In the genomic region with DNA sequence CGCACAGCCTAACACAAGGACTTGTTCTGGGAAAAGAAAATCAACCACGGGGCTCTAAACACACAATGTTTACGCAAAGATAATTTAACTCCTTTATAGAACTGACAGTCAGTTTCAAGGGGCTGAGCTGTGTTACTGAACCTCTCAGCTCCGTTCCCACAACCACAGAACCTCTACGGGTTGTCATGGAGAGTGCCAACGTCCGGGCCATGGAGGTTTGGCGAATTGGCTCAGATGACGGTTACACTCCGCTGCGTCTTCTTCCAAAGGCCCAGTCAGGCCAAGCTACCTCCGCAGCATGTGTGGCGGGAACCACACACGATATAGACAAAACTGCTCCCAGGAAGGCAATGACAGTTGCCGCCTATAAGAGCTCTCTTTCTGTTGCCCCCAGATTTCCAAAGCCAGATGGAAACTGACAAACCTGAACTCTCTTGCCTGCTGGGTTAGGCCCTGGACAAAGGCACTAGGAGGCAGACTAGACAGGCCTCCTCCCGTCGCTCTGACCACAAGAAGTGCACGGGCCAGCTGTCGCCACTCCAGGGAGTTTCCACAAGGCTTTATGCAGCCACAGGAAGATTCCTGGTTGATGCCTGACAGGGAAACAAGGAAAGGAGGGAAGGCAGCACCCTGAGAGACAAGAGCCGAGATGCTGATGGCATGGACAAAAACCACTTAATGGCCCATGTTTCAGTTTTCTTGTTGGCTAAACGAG, we compare ENCODE assay signal across 10 cellular contexts. TPM values are rescaled to one million over a fixed set of nuclear protein-coding genes. Genes with fewer than 3 reads are reported as not detected.
DNase-seq lines count a peak whose midpoint lies in the region; ATAC-seq, FAIRE-seq and TF ChIP-seq lines count a peak whose summit lies in the region.
"Had no signal": no experiment of that assay in that cellular context is flagged by ENCODE, and none has a peak within 500 bp of the region (broad histone marks: within the 10 kb centered on the region; RNA-seq: fewer than 3 reads in every experiment).

No MANE protein-coding gene starts in this region.

- peaks cover 41 to 47% of the 10 kb centered on the region in 2 donors for H3K4me1 ChIP-seq in duodenal mucosa (ENCODE audit: control insufficient read depth in 1 of 2, insufficient read depth in 2 of 2, low read length in 2 of 2)
- peaks cover 0 to 5% (median 4%) of the 10 kb centered on the region in 3 donors for H3K4me1 ChIP-seq in pancreas

- H3K4me3 ChIP-seq in duodenal mucosa (ENCODE audit: low read depth in 1 of 2, low read length in 2 of 2) (no peak overlapping the region), pancreas (no peak overlapping the region)

- no peak for TF ChIP-seq CTCF in pancreas (IDR thresholded peaks at IDR 0.05)

- H3K36me3 ChIP-seq in duodenal mucosa (ENCODE audit: control insufficient read depth in 1 of 2, insufficient read depth in 2 of 2, low read length in 2 of 2) (peaks cover 0 to 2% of the 10 kb centered on the region in 2 donors), pancreas (no peaks in the 10 kb centered on the region)

- no peak overlapping the region for H3K9ac ChIP-seq in duodenal mucosa (ENCODE audit: low read depth in 1 of 2, low read length in 2 of 2)

- intact Hi-C loops in pancreas (cut with DNase I), result no loop called here

- H3K27ac ChIP-seq in duodenal mucosa (ENCODE audit: low read depth, low read length) (peak overlapping the region; percentile 39), pancreas (no peak overlapping the region)

- H3K9me3 ChIP-seq in duodenal mucosa (ENCODE audit: control insufficient read depth in 1 of 2, low read length in 2 of 2) (no peaks in the 10 kb centered on the region), pancreas (no peaks in the 10 kb centered on the region)

- FAIRE-seq in pancreas (lab: Jason Lieb, UNC), result no peak

- H3K27me3 ChIP-seq in duodenal mucosa (ENCODE audit: control insufficient read depth in 1 of 2, insufficient read depth in 2 of 2, low read length in 2 of 2), result no peaks in the 10 kb centered on the region
- H3K27me3 ChIP-seq in pancreas, result no peaks in the 10 kb centered on the region

- peak; percentile 2 for DNase-seq in GM04504 (ENCODE audit: low read depth)
- DNase-seq in NCI-H226, result peak; percentile 39
- DNase-seq in pancreas, result no peak
- DNase-seq: activated B cell treated with CpG ODN at 0.5 μM for 24 hours, cerebellar nuclear complex had no signal

- peak in 3 of 4 donors; percentile 46 to 81 (median 66) for ATAC-seq in pancreas
- no peak for ATAC-seq in HG03457 (IDR thresholded peaks at IDR 0.05; ENCODE audit: unreplicated experiment)
- ATAC-seq in GM21367 (IDR thresholded peaks at IDR 0.05; ENCODE audit: unreplicated experiment), result no peak
- no peak for ATAC-seq in HG03135 (IDR thresholded peaks at IDR 0.05; ENCODE audit: unreplicated experiment)
- no peak for ATAC-seq in HG03108 (IDR thresholded peaks at IDR 0.05; ENCODE audit: unreplicated experiment)

- WGBS in pancreas, 2 donors, result 74 to 81% methylated on average over 21 of the region's 21 CpGs

RNA-seq across cellular contexts. Expression of gene CCDC88C, which starts 30.3 kb away (rescaled TPM):
- 10 to 100 TPM; 11.5 to 20.2 (median 14.6) TPM for total RNA-seq in pancreas
- 10 to 100 TPM; 10.3 to 19.9 TPM for polyA plus RNA-seq in pancreas

Comparison
In these comparisons a context has a peak if more than half of its experiments do, and no peak if none do; other contexts are left out.
1. DNase-seq: peak in GM04504 (single experiment) and NCI-H226 (single experiment); none in pancreas (0 of 6).
2. ATAC-seq: peak in pancreas (3 of 4); none in HG03457 (single experiment), GM21367 (single experiment), HG03135 (single experiment) and HG03108 (single experiment).